8 cellular contexts compared by ENCODE assay signal in genomic region chr14:61761557-61761956, GRCh38. TPM values are rescaled to one million over a fixed set of nuclear protein-coding genes. Genes with fewer than 3 reads are reported as not detected.
DNase-seq lines count a peak whose midpoint lies in the region; ATAC-seq and TF ChIP-seq lines count a peak whose summit lies in the region.

No MANE protein-coding gene starts in this region.

- H3K9me3 ChIP-seq in prostate gland: no peaks in the 10 kb centered on the region

- no peaks in the 10 kb centered on the region for H3K27me3 ChIP-seq in prostate gland (replicated peaks; ENCODE audit: insufficient read depth)

- peak overlapping the region; percentile 98 for H3K4me3 Mint-ChIP-seq in activated naive CD4-positive, alpha-beta T cell treated with anti-CD3 and anti-CD28 coated beads, Interleukin-2, amount 10 ng/mL, durations not matched to agents 7 days and 5 days

- peaks cover 49% of the 10 kb centered on the region for H3K4me1 Mint-ChIP-seq in activated naive CD4-positive, alpha-beta T cell treated with anti-CD3 and anti-CD28 coated beads, Interleukin-2, amount 10 ng/mL, durations not matched to agents 7 days and 5 days

- H3K36me3 Mint-ChIP-seq in activated naive CD4-positive, alpha-beta T cell treated with anti-CD3 and anti-CD28 coated beads, Interleukin-2, amount 10 ng/mL, durations not matched to agents 7 days and 5 days: peaks cover 17% of the 10 kb centered on the region

- ATAC-seq in SK-N-SH treated with all-trans-retinoic acid at 6 μM for 48 hours (peak; percentile 14), HG02938 (IDR thresholded peaks at IDR 0.05; ENCODE audit: unreplicated experiment) (no peak)

- H3K4me3 ChIP-seq in fibroblast of mammary gland (ENCODE audit: control insufficient read depth, low read depth, low read length): peak overlapping the region; percentile 98
- H3K4me3 ChIP-seq in prostate gland: peak overlapping the region; percentile 49 to 66

- H3K27ac ChIP-seq in prostate gland: peak overlapping the region; percentile 86 to 90

- no peak for TF ChIP-seq POLR2A in prostate gland (IDR thresholded peaks at IDR 0.05)

- no peak for DNase-seq in activated naive CD4-positive, alpha-beta T cell treated with anti-CD3 and anti-CD28 coated beads, Interleukin-2, amount 10 ng/mL, durations not matched to agents 7 days and 5 days
- DNase-seq in activated naive CD4-positive, alpha-beta T cell treated with anti-CD3 and anti-CD28 coated beads, Interleukin-2, amount 50 U/mL, for 16 hours: no peak
- DNase-seq in fibroblast of mammary gland (ENCODE audit: low read depth) (no peak), prostate gland (ENCODE audit: low spot score) (no peak), NCI-H187 treated with DMSO at 0.1 percent for 48 hours (lab: John Stamatoyannopoulos, UW) (no peak), HEK293T (ENCODE audit: extremely low spot score) (no peak)

- CTCF ChIA-PET in activated naive CD4-positive, alpha-beta T cell treated with anti-CD3 and anti-CD28 coated beads, Interleukin-2, amount 10 ng/mL, durations not matched to agents 7 days and 5 days (lab: Charles Lee): interaction anchor here (0.9 to 4.4 kb wide), 8 partner anchors 8 to 476 kb away, joined by 3 to 32 read pairs (median 4); no protein-coding TSS in a partner anchor
- CTCF ChIA-PET in HEK293T (lab: Yijun Ruan, JAX): interaction anchor here (0.7 to 2.0 kb wide), 2 partner anchors 10 to 76 kb away, joined by 4 to 7 read pairs; no protein-coding TSS in a partner anchor

- no peaks in the 10 kb centered on the region for H3K36me3 ChIP-seq in prostate gland

- 45% methylated on average over 5 of the region's 5 CpGs for WGBS in prostate gland

- no peaks in the 10 kb centered on the region for H3K9me3 Mint-ChIP-seq in activated naive CD4-positive, alpha-beta T cell treated with anti-CD3 and anti-CD28 coated beads, Interleukin-2, amount 10 ng/mL, durations not matched to agents 7 days and 5 days

- POLR2A ChIA-PET in HEK293T (lab: Yijun Ruan, JAX): interaction anchor here (0.6 to 2.0 kb wide), 37 partner anchors 9 to 1512 kb away, joined by 3 to 44 read pairs (median 4); partner anchors contain the start of genes HIF1A and PPM1A

- H3K27ac Mint-ChIP-seq in activated naive CD4-positive, alpha-beta T cell treated with anti-CD3 and anti-CD28 coated beads, Interleukin-2, amount 10 ng/mL, durations not matched to agents 7 days and 5 days: peak overlapping the region; percentile 100

- intact Hi-C loops in prostate gland (cut with DNase I): no loop called here

- peaks cover 14% of the 10 kb centered on the region for H3K27me3 Mint-ChIP-seq in activated naive CD4-positive, alpha-beta T cell treated with anti-CD3 and anti-CD28 coated beads, Interleukin-2, amount 10 ng/mL, durations not matched to agents 7 days and 5 days

- TF ChIP-seq CTCF in fibroblast of mammary gland (conservative IDR thresholded peaks at IDR 0.05; ENCODE audit: control insufficient read depth, insufficient read depth, low read depth, low read length) (no peak), prostate gland (IDR thresholded peaks at IDR 0.05) (no peak)

- peaks cover 3% of the 10 kb centered on the region for H3K4me1 ChIP-seq in prostate gland (replicated peaks)

TF ChIP-seq in SK-N-SH treated with all-trans-retinoic acid at 6 μM for 48 hours, 23 proteins besides CTCF, POLR2A, EP300 and RAD21 (continues in another document):
- TF ChIP-seq, protein P1, sequence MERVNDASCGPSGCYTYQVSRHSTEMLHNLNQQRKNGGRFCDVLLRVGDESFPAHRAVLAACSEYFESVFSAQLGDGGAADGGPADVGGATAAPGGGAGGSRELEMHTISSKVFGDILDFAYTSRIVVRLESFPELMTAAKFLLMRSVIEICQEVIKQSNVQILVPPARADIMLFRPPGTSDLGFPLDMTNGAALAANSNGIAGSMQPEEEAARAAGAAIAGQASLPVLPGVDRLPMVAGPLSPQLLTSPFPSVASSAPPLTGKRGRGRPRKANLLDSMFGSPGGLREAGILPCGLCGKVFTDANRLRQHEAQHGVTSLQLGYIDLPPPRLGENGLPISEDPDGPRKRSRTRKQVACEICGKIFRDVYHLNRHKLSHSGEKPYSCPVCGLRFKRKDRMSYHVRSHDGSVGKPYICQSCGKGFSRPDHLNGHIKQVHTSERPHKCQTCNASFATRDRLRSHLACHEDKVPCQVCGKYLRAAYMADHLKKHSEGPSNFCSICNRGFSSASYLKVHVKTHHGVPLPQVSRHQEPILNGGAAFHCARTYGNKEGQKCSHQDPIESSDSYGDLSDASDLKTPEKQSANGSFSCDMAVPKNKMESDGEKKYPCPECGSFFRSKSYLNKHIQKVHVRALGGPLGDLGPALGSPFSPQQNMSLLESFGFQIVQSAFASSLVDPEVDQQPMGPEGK (CRISPR knock-in tag; IDR thresholded peaks at IDR 0.05; ENCODE audit: borderline replicate concordance): no peak
- TF ChIP-seq ARNTL (CRISPR knock-in tag; IDR thresholded peaks at IDR 0.05; ENCODE audit: borderline replicate concordance, low read depth) (no peak), ZNF8 (CRISPR knock-in tag; IDR thresholded peaks at IDR 0.05) (no peak), OSR1 (CRISPR knock-in tag; IDR thresholded peaks at IDR 0.05) (no peak), RARB (CRISPR knock-in tag; IDR thresholded peaks at IDR 0.05) (no peak), ESRRG (CRISPR knock-in tag; IDR thresholded peaks at IDR 0.05) (no peak), ZFP30 (CRISPR knock-in tag; IDR thresholded peaks at IDR 0.05) (no peak), TOX (CRISPR knock-in tag; IDR thresholded peaks at IDR 0.05; ENCODE audit: borderline replicate concordance) (no peak), ZC3H10 (CRISPR knock-in tag; IDR thresholded peaks at IDR 0.05) (no peak), CSRNP3 (CRISPR knock-in tag; IDR thresholded peaks at IDR 0.05) (no peak), ZNF565 (CRISPR knock-in tag; conservative IDR thresholded peaks at IDR 0.05; ENCODE audit: low read depth) (no peak)

TF ChIP-seq in HEK293T, 16 proteins besides CTCF, POLR2A, EP300 and RAD21:
- TF ChIP-seq ZNF384 (IDR thresholded peaks at IDR 0.05) (no peak), HDGF (IDR thresholded peaks at IDR 0.05; ENCODE audit: borderline replicate concordance) (no peak), NFRKB (IDR thresholded peaks at IDR 0.05) (no peak), L3MBTL2 (conservative IDR thresholded peaks at IDR 0.05) (no peak), FOXA1 (IDR thresholded peaks at IDR 0.05) (no peak)

RNA-seq across cellular contexts. Expression of gene SNAPC1, which starts 0.7 kb away (rescaled TPM):
- 10 to 100 TPM; 10.2 to 10.7 TPM for total RNA-seq in prostate gland

RNA-seq across cellular contexts. Expression of gene SYT16, which starts 50.9 kb away (rescaled TPM):
- total RNA-seq in prostate gland: 1 to 10 TPM; 1.5 to 7.6 TPM
